9 cellular contexts compared by ENCODE assay signal in the genomic region with DNA sequence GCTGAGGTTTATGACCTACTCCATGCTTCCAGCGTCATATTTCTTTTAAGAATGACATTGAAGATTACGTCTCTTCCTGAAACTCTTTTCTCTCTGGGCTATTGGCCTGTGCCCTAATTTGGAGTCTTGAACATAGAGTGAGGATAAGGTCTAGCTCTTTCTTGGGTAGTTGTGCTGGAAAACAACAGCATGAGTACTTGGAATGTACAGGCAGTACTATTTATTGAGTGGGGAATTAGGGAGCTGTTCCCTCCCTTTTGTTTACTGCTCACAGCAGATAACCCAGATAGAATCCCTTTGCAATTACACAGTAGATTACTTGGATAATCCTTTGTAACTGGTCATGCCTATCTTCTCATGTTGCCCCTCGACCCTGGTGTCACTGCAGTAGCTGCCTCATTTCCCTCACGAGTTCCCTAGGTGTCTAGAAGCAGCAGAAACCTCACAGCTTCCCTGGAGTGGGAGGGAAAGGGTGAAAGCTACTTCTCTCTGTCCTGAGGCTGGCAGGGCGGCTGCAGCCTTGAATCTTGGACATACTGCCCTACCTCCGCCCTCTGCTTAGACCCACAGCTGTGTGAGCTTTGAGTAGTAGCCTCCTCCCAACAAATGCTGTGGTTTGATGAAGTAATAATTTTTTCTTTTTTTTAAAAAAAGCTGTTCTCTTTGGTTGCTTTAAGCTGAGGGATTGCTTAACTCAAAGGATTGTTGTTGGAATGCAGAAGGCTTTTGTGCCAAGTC.
DNase-seq lines count a peak whose midpoint lies in the region; ATAC-seq, FAIRE-seq and TF ChIP-seq lines count a peak whose summit lies in the region.
"Had no signal": no experiment of that assay in that cellular context is flagged by ENCODE, and none has a peak within 500 bp of the region (broad histone marks: within the 10 kb centered on the region; RNA-seq: fewer than 3 reads in every experiment).

No MANE protein-coding gene starts in this region.

- H3K27me3 Mint-ChIP-seq in GM23338 (ENCODE audit: insufficient read depth, low read depth, poor library complexity) = peaks cover 2% of the 10 kb centered on the region
- H3K27me3 Mint-ChIP-seq: activated naive CD8-positive, alpha-beta T cell treated with anti-CD3 and anti-CD28 coated beads for 36 hours had no signal

- H4K20me1 ChIP-seq in GM23338 (replicated peaks; ENCODE audit: insufficient read depth) = no peaks in the 10 kb centered on the region

- no peak overlapping the region for H3K4me2 ChIP-seq in GM23338

- H3K27ac Mint-ChIP-seq in GM23338 = no peak overlapping the region
- H3K27ac Mint-ChIP-seq: activated naive CD8-positive, alpha-beta T cell treated with anti-CD3 and anti-CD28 coated beads for 36 hours had no signal

- no peak for TF ChIP-seq CTCF in GM23338 (conservative IDR thresholded peaks at IDR 0.05; ENCODE audit: low read depth in 2 of 2)

- H3F3A ChIP-seq in GM23338 (replicated peaks; ENCODE audit: low read depth) = no peaks in the 10 kb centered on the region

- peak; percentile 48 for FAIRE-seq in urothelium cell line (lab: Jason Lieb, UNC)

- H3K36me3 ChIP-seq in mesodermal cell (ENCODE audit: control insufficient read depth, insufficient read depth, low read length) = no peaks in the 10 kb centered on the region
- no peaks in the 10 kb centered on the region for H3K36me3 ChIP-seq in GM23338 (ENCODE audit: insufficient read depth)

- no peaks in the 10 kb centered on the region for H3K79me2 ChIP-seq in GM23338 (replicated peaks; ENCODE audit: insufficient read depth)

- H3K27ac ChIP-seq in mesodermal cell (ENCODE audit: low read depth, low read length, severe bottlenecking) (peak overlapping the region; percentile 36), GM23338 (ENCODE audit: low read depth) (no peak overlapping the region)
- H3K27ac ChIP-seq: SK-N-MC had no signal

- H3K36me3 Mint-ChIP-seq in GM23338 (ENCODE audit: low read depth) = peaks cover 23% of the 10 kb centered on the region

- H3K4me1 Mint-ChIP-seq in GM23338 = no peaks in the 10 kb centered on the region
- H3K4me1 Mint-ChIP-seq: activated naive CD8-positive, alpha-beta T cell treated with anti-CD3 and anti-CD28 coated beads for 36 hours had no signal

- H3K4me3 ChIP-seq in mesodermal cell (ENCODE audit: extremely low read depth, insufficient read depth, low read length, poor library complexity, severe bottlenecking) (no peak overlapping the region), GM23338 (no peak overlapping the region)
- H3K4me3 ChIP-seq: SK-N-MC had no signal

- DNase-seq in NCI-H226 (peak; percentile 84), ecto neural progenitor cell (ENCODE audit: low spot score) (peak; percentile 49), urothelium cell line (ENCODE audit: low spot score) (peak; percentile 61), OCI-M1 (lab: John Stamatoyannopoulos, UW) (no peak), GM23338 (ENCODE audit: low spot score) (no peak)
- DNase-seq: activated naive CD8-positive, alpha-beta T cell treated with anti-CD3 and anti-CD28 coated beads for 36 hours had no signal

- no peak overlapping the region for H3K4me3 Mint-ChIP-seq in GM23338
- H3K4me3 Mint-ChIP-seq: activated naive CD8-positive, alpha-beta T cell treated with anti-CD3 and anti-CD28 coated beads for 36 hours had no signal

- ATAC-seq in HG03196 (IDR thresholded peaks at IDR 0.05; ENCODE audit: unreplicated experiment) = no peak
- ATAC-seq in GM23338 = no peak

- H2AFZ ChIP-seq in GM23338 = no peak overlapping the region

- H3K27me3 ChIP-seq in GM23338 (ENCODE audit: insufficient read depth) = no peaks in the 10 kb centered on the region

- H3K9me3 ChIP-seq in mesodermal cell (ENCODE audit: control insufficient read depth, low read length) = no peaks in the 10 kb centered on the region

- 63 to 92% methylated on average over 4 of the region's 6 CpGs for WGBS in mesodermal cell (ENCODE audit: insufficient coverage in 2 of 2), 2 experiments

- H3K4me1 ChIP-seq in mesodermal cell (ENCODE audit: control insufficient read depth, insufficient read depth, low read length, poor library complexity, severe bottlenecking) (peaks cover 3% of the 10 kb centered on the region), GM23338 (ENCODE audit: insufficient read depth) (no peaks in the 10 kb centered on the region)

- peaks cover 26% of the 10 kb centered on the region for H3K9me3 Mint-ChIP-seq in GM23338

- 0 out of 2 replicates have a peak, but pooled peaks cover 12% of the 10 kb centered on the region for H3K9me2 ChIP-seq in GM23338 (ENCODE audit: insufficient read depth)

TF ChIP-seq in GM23338, 12 proteins besides CTCF, POLR2A, EP300 and RAD21:
- TF ChIP-seq NANOG (IDR thresholded peaks at IDR 0.05; ENCODE audit: borderline replicate concordance) = no peak
- no peak for TF ChIP-seq EZH2 (IDR thresholded peaks at IDR 0.05; ENCODE audit: low read depth, unreplicated experiment)
- TF ChIP-seq POLR2AphosphoS5 (IDR thresholded peaks at IDR 0.05; ENCODE audit: low read depth) = no peak
- no peak for TF ChIP-seq EZH2phosphoT487 (IDR thresholded peaks at IDR 0.05; ENCODE audit: unreplicated experiment)
- TF ChIP-seq CREB1 (CRISPR knock-in tag; IDR thresholded peaks at IDR 0.05; ENCODE audit: low read depth) = no peak
- no peak for TF ChIP-seq JUNB (IDR thresholded peaks at IDR 0.05; ENCODE audit: unreplicated experiment)

Comparison
In these comparisons a context has a peak if more than half of its experiments do, and no peak if none do; other contexts are left out.
1. DNase-seq: peak in NCI-H226 (single experiment), ecto neural progenitor cell (single experiment) and urothelium cell line (single experiment); none in OCI-M1 (single experiment) and GM23338 (single experiment).